Comparison of ENCODE assay signal across 3 cellular contexts in the genomic region with DNA sequence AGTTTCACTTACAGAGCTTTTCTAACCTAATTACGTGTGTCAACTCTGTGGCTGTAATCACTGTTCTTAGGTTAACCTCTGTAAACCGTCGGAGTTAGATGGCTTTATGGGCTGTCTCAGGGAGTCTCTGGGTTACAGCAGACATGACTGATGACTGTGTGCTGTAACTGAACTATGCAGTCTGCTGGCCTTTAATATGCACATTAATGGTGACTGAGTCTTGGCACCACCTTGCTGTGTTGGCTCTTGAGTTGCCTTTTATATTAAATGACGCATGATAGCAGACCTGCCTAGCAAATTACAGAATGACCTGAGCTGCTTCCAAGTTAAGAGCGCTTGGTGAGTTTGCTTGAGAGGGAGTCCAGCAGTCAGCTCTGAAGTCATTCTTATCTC.
TF ChIP-seq lines count a peak whose summit lies in the region.

No MANE protein-coding gene starts in this region.

TF ChIP-seq in GM23338, 12 proteins besides CTCF, POLR2A, EP300 and RAD21 (continues in another document):
- no peak for TF ChIP-seq POLR2AphosphoS5 (IDR thresholded peaks at IDR 0.05; ENCODE audit: low read depth)
- no peak for TF ChIP-seq JUNB (IDR thresholded peaks at IDR 0.05; ENCODE audit: unreplicated experiment)
- TF ChIP-seq STAT1 (IDR thresholded peaks at IDR 0.05; ENCODE audit: unreplicated experiment): no peak
- TF ChIP-seq NANOG (IDR thresholded peaks at IDR 0.05; ENCODE audit: borderline replicate concordance): no peak
- TF ChIP-seq, protein P1, sequence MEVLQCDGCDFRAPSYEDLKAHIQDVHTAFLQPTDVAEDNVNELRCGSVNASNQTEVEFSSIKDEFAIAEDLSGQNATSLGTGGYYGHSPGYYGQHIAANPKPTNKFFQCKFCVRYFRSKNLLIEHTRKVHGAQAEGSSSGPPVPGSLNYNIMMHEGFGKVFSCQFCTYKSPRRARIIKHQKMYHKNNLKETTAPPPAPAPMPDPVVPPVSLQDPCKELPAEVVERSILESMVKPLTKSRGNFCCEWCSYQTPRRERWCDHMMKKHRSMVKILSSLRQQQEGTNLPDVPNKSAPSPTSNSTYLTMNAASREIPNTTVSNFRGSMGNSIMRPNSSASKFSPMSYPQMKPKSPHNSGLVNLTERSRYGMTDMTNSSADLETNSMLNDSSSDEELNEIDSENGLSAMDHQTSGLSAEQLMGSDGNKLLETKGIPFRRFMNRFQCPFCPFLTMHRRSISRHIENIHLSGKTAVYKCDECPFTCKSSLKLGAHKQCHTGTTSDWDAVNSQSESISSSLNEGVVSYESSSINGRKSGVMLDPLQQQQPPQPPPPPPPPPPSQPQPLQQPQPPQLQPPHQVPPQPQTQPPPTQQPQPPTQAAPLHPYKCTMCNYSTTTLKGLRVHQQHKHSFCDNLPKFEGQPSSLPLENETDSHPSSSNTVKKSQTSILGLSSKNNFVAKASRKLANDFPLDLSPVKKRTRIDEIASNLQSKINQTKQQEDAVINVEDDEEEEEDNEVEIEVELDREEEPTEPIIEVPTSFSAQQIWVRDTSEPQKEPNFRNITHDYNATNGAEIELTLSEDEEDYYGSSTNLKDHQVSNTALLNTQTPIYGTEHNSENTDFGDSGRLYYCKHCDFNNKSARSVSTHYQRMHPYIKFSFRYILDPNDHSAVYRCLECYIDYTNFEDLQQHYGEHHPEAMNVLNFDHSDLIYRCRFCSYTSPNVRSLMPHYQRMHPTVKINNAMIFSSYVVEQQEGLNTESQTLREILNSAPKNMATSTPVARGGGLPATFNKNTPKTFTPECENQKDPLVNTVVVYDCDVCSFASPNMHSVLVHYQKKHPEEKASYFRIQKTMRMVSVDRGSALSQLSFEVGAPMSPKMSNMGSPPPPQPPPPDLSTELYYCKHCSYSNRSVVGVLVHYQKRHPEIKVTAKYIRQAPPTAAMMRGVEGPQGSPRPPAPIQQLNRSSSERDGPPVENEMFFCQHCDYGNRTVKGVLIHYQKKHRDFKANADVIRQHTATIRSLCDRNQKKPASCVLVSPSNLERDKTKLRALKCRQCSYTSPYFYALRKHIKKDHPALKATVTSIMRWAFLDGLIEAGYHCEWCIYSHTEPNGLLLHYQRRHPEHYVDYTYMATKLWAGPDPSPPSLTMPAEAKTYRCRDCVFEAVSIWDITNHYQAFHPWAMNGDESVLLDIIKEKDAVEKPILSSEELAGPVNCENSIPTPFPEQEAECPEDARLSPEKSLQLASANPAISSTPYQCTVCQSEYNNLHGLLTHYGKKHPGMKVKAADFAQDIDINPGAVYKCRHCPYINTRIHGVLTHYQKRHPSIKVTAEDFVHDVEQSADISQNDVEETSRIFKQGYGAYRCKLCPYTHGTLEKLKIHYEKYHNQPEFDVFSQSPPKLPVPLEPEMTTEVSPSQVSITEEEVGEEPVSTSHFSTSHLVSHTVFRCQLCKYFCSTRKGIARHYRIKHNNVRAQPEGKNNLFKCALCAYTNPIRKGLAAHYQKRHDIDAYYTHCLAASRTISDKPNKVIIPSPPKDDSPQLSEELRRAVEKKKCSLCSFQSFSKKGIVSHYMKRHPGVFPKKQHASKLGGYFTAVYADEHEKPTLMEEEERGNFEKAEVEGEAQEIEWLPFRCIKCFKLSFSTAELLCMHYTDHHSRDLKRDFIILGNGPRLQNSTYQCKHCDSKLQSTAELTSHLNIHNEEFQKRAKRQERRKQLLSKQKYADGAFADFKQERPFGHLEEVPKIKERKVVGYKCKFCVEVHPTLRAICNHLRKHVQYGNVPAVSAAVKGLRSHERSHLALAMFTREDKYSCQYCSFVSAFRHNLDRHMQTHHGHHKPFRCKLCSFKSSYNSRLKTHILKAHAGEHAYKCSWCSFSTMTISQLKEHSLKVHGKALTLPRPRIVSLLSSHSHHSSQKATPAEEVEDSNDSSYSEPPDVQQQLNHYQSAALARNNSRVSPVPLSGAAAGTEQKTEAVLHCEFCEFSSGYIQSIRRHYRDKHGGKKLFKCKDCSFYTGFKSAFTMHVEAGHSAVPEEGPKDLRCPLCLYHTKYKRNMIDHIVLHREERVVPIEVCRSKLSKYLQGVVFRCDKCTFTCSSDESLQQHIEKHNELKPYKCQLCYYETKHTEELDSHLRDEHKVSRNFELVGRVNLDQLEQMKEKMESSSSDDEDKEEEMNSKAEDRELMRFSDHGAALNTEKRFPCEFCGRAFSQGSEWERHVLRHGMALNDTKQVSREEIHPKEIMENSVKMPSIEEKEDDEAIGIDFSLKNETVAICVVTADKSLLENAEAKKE (CRISPR knock-in tag; IDR thresholded peaks at IDR 0.05): no peak
- no peak for TF ChIP-seq EZH2 (IDR thresholded peaks at IDR 0.05; ENCODE audit: low read depth, unreplicated experiment)

TF ChIP-seq in H1, 55 proteins besides CTCF, POLR2A, EP300 and RAD21:
- TF ChIP-seq TAF1 (IDR thresholded peaks at IDR 0.05; ENCODE audit: low read depth, low read length) (no peak), YY1 (IDR thresholded peaks at IDR 0.05; ENCODE audit: low read depth, low read length) (no peak), SAP30 (IDR thresholded peaks at IDR 0.05; ENCODE audit: insufficient read depth, insufficient replicate concordance, low read length) (no peak), TAF7 (optimal IDR thresholded peaks at IDR 0.05; ENCODE audit: borderline replicate concordance, low read depth, low read length) (no peak), SIX5 (IDR thresholded peaks at IDR 0.05; ENCODE audit: low read depth, low read length) (no peak), CEBPB (IDR thresholded peaks at IDR 0.05; ENCODE audit: low read depth, low read length) (no peak), RFX5 (IDR thresholded peaks at IDR 0.05; ENCODE audit: borderline replicate concordance, low read depth, low read length) (no peak)
- TF ChIP-seq, protein P2, sequence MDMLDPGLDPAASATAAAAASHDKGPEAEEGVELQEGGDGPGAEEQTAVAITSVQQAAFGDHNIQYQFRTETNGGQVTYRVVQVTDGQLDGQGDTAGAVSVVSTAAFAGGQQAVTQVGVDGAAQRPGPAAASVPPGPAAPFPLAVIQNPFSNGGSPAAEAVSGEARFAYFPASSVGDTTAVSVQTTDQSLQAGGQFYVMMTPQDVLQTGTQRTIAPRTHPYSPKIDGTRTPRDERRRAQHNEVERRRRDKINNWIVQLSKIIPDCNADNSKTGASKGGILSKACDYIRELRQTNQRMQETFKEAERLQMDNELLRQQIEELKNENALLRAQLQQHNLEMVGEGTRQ (IDR thresholded peaks at IDR 0.05; ENCODE audit: low read length): no peak
- TF ChIP-seq, protein P3, sequence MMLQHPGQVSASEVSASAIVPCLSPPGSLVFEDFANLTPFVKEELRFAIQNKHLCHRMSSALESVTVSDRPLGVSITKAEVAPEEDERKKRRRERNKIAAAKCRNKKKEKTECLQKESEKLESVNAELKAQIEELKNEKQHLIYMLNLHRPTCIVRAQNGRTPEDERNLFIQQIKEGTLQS (IDR thresholded peaks at IDR 0.05; ENCODE audit: insufficient read depth, low read depth, low read length): no peak

TF ChIP-seq in GM12891, 5 proteins besides CTCF, POLR2A, EP300 and RAD21:
- TF ChIP-seq POLR2AphosphoS5 (IDR thresholded peaks at IDR 0.05; ENCODE audit: low read depth, low read length) (no peak), PAX5 (IDR thresholded peaks at IDR 0.05; ENCODE audit: insufficient read depth, low read length, severe bottlenecking) (no peak), TAF1 (IDR thresholded peaks at IDR 0.05; ENCODE audit: low read depth, low read length) (no peak), SPI1 (IDR thresholded peaks at IDR 0.05; ENCODE audit: low read depth, low read length) (no peak), POU2F2 (IDR thresholded peaks at IDR 0.05; ENCODE audit: low read depth, low read length) (no peak)
TF ChIP-seq in GM12891: peak in this region for 0.
